ENCODE assay signal across 20 cellular contexts in genomic region chr15:39963806-39964205, GRCh38. TPM values are rescaled to one million over a fixed set of nuclear protein-coding genes. Genes with fewer than 3 reads are reported as not detected.
"Had no signal": no experiment of that assay in that cellular context is flagged by ENCODE, and none has a peak within 500 bp of the region (broad histone marks: within the 10 kb centered on the region; RNA-seq: fewer than 3 reads in every experiment).

No MANE protein-coding gene starts in this region.

- H3K36me3 ChIP-seq: colonic mucosa had no signal

- H3K9me3 Mint-ChIP-seq: activated CD4-positive, alpha-beta memory T cell treated with anti-CD3 and anti-CD28 coated beads, Interleukin-2, amount 10 ng/mL, durations not matched to agents 7 days and 5 days; activated T-helper 17 cell treated with anti-CD3 and anti-CD28 coated beads, Interleukin-2, amount 50 U/mL, for 72 hours; central memory CD8-positive, alpha-beta T cell; neural progenitor cell had no signal

- H2AFZ ChIP-seq: hepatocyte, neural progenitor cell had no signal

- DNase-seq: activated CD4-positive, alpha-beta memory T cell treated with anti-CD3 and anti-CD28 coated beads, Interleukin-2, amount 10 ng/mL, durations not matched to agents 7 days and 5 days; activated CD4-positive, alpha-beta T cell treated with anti-CD3 and anti-CD28 coated beads for 48 hours; activated CD4-positive, CD25-positive, alpha-beta regulatory T cell; activated naive CD4-positive, alpha-beta T cell treated with Interleukin-2 at 50 U/mL for 16 hours; activated T-cell treated with anti-CD3 and anti-CD28 coated beads, Interleukin-2, amount 50 U/mL, for 1 hour; colonic mucosa; left cardiac atrium; mesenchymal stem cell; naive thymus-derived CD4-positive, alpha-beta T cell; psoas muscle; right cardiac atrium; stimulated activated CD4-positive, alpha-beta T cell treated with anti-CD3 and anti-CD28 coated beads, Interleukin-2, amount 100 ng/mL, for 24 hours; stimulated activated naive CD4-positive, alpha-beta T cell treated with Interleukin-2 at 50 U/mL for 16 hours; T-helper 9 cell; thyroid gland had no signal

- H3K4me1 ChIP-seq: ascending aorta, colonic mucosa, neural progenitor cell, psoas muscle, thyroid gland had no signal

- H3K27ac Mint-ChIP-seq: activated CD4-positive, alpha-beta memory T cell treated with anti-CD3 and anti-CD28 coated beads, Interleukin-2, amount 10 ng/mL, durations not matched to agents 7 days and 5 days; activated T-helper 17 cell treated with anti-CD3 and anti-CD28 coated beads, Interleukin-2, amount 50 U/mL, for 72 hours; naive thymus-derived CD4-positive, alpha-beta T cell; neural progenitor cell had no signal

- H3K4me3 Mint-ChIP-seq: activated CD4-positive, alpha-beta memory T cell treated with anti-CD3 and anti-CD28 coated beads, Interleukin-2, amount 10 ng/mL, durations not matched to agents 7 days and 5 days; activated T-helper 17 cell treated with anti-CD3 and anti-CD28 coated beads, Interleukin-2, amount 50 U/mL, for 72 hours; central memory CD8-positive, alpha-beta T cell; naive thymus-derived CD4-positive, alpha-beta T cell; neural progenitor cell had no signal

- H3K27ac ChIP-seq: ascending aorta, colonic mucosa, hepatocyte, neural progenitor cell, psoas muscle, thyroid gland had no signal

- H3K9ac ChIP-seq: neural progenitor cell had no signal

- ATAC-seq: activated T-helper 17 cell treated with anti-CD3 and anti-CD28 coated beads, Interleukin-2, amount 50 U/mL, for 72 hours; left cardiac atrium; naive thymus-derived CD4-positive, alpha-beta T cell; psoas muscle; right cardiac atrium had no signal

- H3K4me3 ChIP-seq: ascending aorta, colonic mucosa, hepatocyte, neural progenitor cell, psoas muscle, thyroid gland had no signal

- H3K4me1 Mint-ChIP-seq: central memory CD8-positive, alpha-beta T cell; neural progenitor cell had no signal

- H3K9me3 ChIP-seq: ascending aorta, colonic mucosa, psoas muscle, thyroid gland had no signal

- H3K27me3 Mint-ChIP-seq: activated CD4-positive, alpha-beta memory T cell treated with anti-CD3 and anti-CD28 coated beads, Interleukin-2, amount 10 ng/mL, durations not matched to agents 7 days and 5 days; activated T-helper 17 cell treated with anti-CD3 and anti-CD28 coated beads, Interleukin-2, amount 50 U/mL, for 72 hours; central memory CD8-positive, alpha-beta T cell; naive thymus-derived CD4-positive, alpha-beta T cell had no signal

- H3K4me2 ChIP-seq: hepatocyte, neural progenitor cell had no signal

- H3K27me3 ChIP-seq: ascending aorta, colonic mucosa, hepatocyte, neural progenitor cell, thyroid gland had no signal

RNA-seq across cellular contexts. Expression of gene GPR176, which starts 43.7 kb away (rescaled TPM):
- polyA plus RNA-seq: naive thymus-derived CD4-positive, alpha-beta T cell had no signal
